In genomic region chr12:109277899-109278762, GRCh38 we compare ENCODE assay signal across 1 cellular context.
TF ChIP-seq lines count a peak whose summit lies in the region.

No MANE protein-coding gene starts in this region.

TF ChIP-seq in HepG2, 621 proteins besides CTCF, POLR2A, EP300 and RAD21 (continued from another document and continues in another):
- TF ChIP-seq HHEX (CRISPR knock-in tag; IDR thresholded peaks at IDR 0.05) (0 out of 2 replicates have a peak, but pooled peaks have one; percentile 41), HOMEZ (CRISPR knock-in tag; IDR thresholded peaks at IDR 0.05; ENCODE audit: low read depth) (peak; percentile 37; the same call in 1 of the 2 replicates), SCMH1 (CRISPR knock-in tag; IDR thresholded peaks at IDR 0.05; ENCODE audit: borderline replicate concordance) (no peak), THAP7 (CRISPR knock-in tag; IDR thresholded peaks at IDR 0.05) (no peak), STAT6 (CRISPR knock-in tag; IDR thresholded peaks at IDR 0.05; ENCODE audit: borderline replicate concordance) (no peak), ATF1 (CRISPR knock-in tag; IDR thresholded peaks at IDR 0.05) (no peak; the same call in 1 of the 2 replicates), GRHL1 (CRISPR knock-in tag; conservative IDR thresholded peaks at IDR 0.05) (no peak), ZNF646 (CRISPR knock-in tag; IDR thresholded peaks at IDR 0.05) (no peak), ZNF615 (CRISPR knock-in tag; IDR thresholded peaks at IDR 0.05; ENCODE audit: borderline replicate concordance) (no peak), ZMAT3 (CRISPR knock-in tag; conservative IDR thresholded peaks at IDR 0.05) (no peak), BORCS8-MEF2B (CRISPR knock-in tag; IDR thresholded peaks at IDR 0.05) (no peak), ZNF570 (CRISPR knock-in tag; IDR thresholded peaks at IDR 0.05; ENCODE audit: borderline replicate concordance) (no peak), THRA (CRISPR knock-in tag; IDR thresholded peaks at IDR 0.05; ENCODE audit: borderline replicate concordance) (peak; percentile 87), ZNF576 (CRISPR knock-in tag; IDR thresholded peaks at IDR 0.05) (no peak), RNF2 (conservative IDR thresholded peaks at IDR 0.05; ENCODE audit: low read depth) (no peak), AFF4 (CRISPR knock-in tag; IDR thresholded peaks at IDR 0.05) (no peak), USF2 (IDR thresholded peaks at IDR 0.05; ENCODE audit: low read depth, low read length) (no peak), USF2 (CRISPR knock-in tag; IDR thresholded peaks at IDR 0.05; ENCODE audit: borderline replicate concordance) (no peak), PPARG (CRISPR knock-in tag; conservative IDR thresholded peaks at IDR 0.05) (peak; percentile 85), TERF1 (CRISPR knock-in tag; IDR thresholded peaks at IDR 0.05) (no peak), MED13 (CRISPR knock-in tag; IDR thresholded peaks at IDR 0.05) (no peak), THAP11 (CRISPR knock-in tag; IDR thresholded peaks at IDR 0.05) (peak; percentile 71), GFI1 (CRISPR knock-in tag; IDR thresholded peaks at IDR 0.05; ENCODE audit: borderline replicate concordance) (no peak; the same call in 1 of the 2 replicates), ZNF776 (CRISPR knock-in tag; IDR thresholded peaks at IDR 0.05) (no peak), RBAK (CRISPR knock-in tag; IDR thresholded peaks at IDR 0.05) (no peak), ZNF431 (CRISPR knock-in tag; IDR thresholded peaks at IDR 0.05; ENCODE audit: borderline replicate concordance, low read depth) (no peak), CSRNP2 (CRISPR knock-in tag; conservative IDR thresholded peaks at IDR 0.05; ENCODE audit: low read depth) (no peak), HNRNPL (IDR thresholded peaks at IDR 0.05; ENCODE audit: low read depth, low read length) (no peak), ZNF720 (CRISPR knock-in tag; IDR thresholded peaks at IDR 0.05) (no peak), NKX3-1 (CRISPR knock-in tag; IDR thresholded peaks at IDR 0.05) (no peak)
